In genomic region chr12:112261559-112261958, GRCh38 we compare ENCODE assay signal across 11 cellular contexts.
DNase-seq lines count a peak whose midpoint lies in the region; ATAC-seq and TF ChIP-seq lines count a peak whose summit lies in the region.
"Had no signal": no experiment of that assay in that cellular context is flagged by ENCODE, and none has a peak within 500 bp of the region (broad histone marks: within the 10 kb centered on the region; RNA-seq: fewer than 3 reads in every experiment).

No MANE protein-coding gene starts in this region.

- peaks cover 68% of the 10 kb centered on the region for H3K36me3 Mint-ChIP-seq in stimulated activated effector memory CD8-positive, alpha-beta T cell treated with anti-CD3 and anti-CD28 coated beads, Interleukin-12 subunit alpha, Interleukin-12 subunit beta, amount 100 ng/mL, for 72 hours

- TF ChIP-seq CTCF in left ventricle myocardium inferior (IDR thresholded peaks at IDR 0.05; ENCODE audit: borderline replicate concordance) (peak; percentile 35), RWPE1 (conservative IDR thresholded peaks at IDR 0.05; ENCODE audit: low read depth) (no peak), fibroblast of mammary gland (conservative IDR thresholded peaks at IDR 0.05; ENCODE audit: control insufficient read depth, insufficient read depth, low read depth, low read length) (peak; percentile 18)

- H3K27me3 ChIP-seq in left ventricle myocardium inferior (ENCODE audit: low read depth), result no peaks in the 10 kb centered on the region
- H3K27me3 ChIP-seq: BLaER1 had no signal

- POLR2A ChIA-PET in RWPE1 (lab: Yijun Ruan, JAX; ENCODE audit: low non-redundant PET), result no interaction called here

- H3K9me3 ChIP-seq in left ventricle myocardium inferior (replicated peaks), result no peaks in the 10 kb centered on the region
- H3K9me3 ChIP-seq: BLaER1 had no signal

- intact Hi-C loops in left ventricle myocardium inferior (cut with micrococcal nuclease), result no loop called here
- intact Hi-C loops in Right ventricle myocardium inferior (cut with DNase I), result no loop called here

- no peak for ATAC-seq in Right ventricle myocardium inferior
- no peak for ATAC-seq in stimulated activated effector memory CD8-positive, alpha-beta T cell treated with anti-CD3 and anti-CD28 coated beads, Interleukin-12 subunit alpha, Interleukin-12 subunit beta, amount 100 ng/mL, for 72 hours
- no peak for ATAC-seq in GM18867 (IDR thresholded peaks at IDR 0.05; ENCODE audit: unreplicated experiment)
- ATAC-seq: stimulated activated naive CD8-positive, alpha-beta T cell treated with anti-CD3 and anti-CD28 coated beads, Interleukin-15, amount 100 ng/mL, for 72 hours had no signal

- no peaks in the 10 kb centered on the region for H3K4me1 Mint-ChIP-seq in stimulated activated effector memory CD8-positive, alpha-beta T cell treated with anti-CD3 and anti-CD28 coated beads, Interleukin-12 subunit alpha, Interleukin-12 subunit beta, amount 100 ng/mL, for 72 hours
- H3K4me1 Mint-ChIP-seq: stimulated activated naive CD8-positive, alpha-beta T cell treated with anti-CD3 and anti-CD28 coated beads, Interleukin-15, amount 100 ng/mL, for 72 hours had no signal

- H3K27ac ChIP-seq in left ventricle myocardium inferior (replicated peaks) (no peak overlapping the region), RWPE1 (no peak overlapping the region)
- H3K27ac ChIP-seq: BLaER1 had no signal

- no peak overlapping the region for H3K4me3 Mint-ChIP-seq in stimulated activated effector memory CD8-positive, alpha-beta T cell treated with anti-CD3 and anti-CD28 coated beads, Interleukin-12 subunit alpha, Interleukin-12 subunit beta, amount 100 ng/mL, for 72 hours
- H3K4me3 Mint-ChIP-seq: stimulated activated naive CD8-positive, alpha-beta T cell treated with anti-CD3 and anti-CD28 coated beads, Interleukin-15, amount 100 ng/mL, for 72 hours had no signal

- H3K9me3 Mint-ChIP-seq in stimulated activated effector memory CD8-positive, alpha-beta T cell treated with anti-CD3 and anti-CD28 coated beads, Interleukin-12 subunit alpha, Interleukin-12 subunit beta, amount 100 ng/mL, for 72 hours, result no peaks in the 10 kb centered on the region
- H3K9me3 Mint-ChIP-seq: stimulated activated naive CD8-positive, alpha-beta T cell treated with anti-CD3 and anti-CD28 coated beads, Interleukin-15, amount 100 ng/mL, for 72 hours had no signal

- no peaks in the 10 kb centered on the region for H3K4me1 ChIP-seq in left ventricle myocardium inferior
- H3K4me1 ChIP-seq: BLaER1 had no signal

- H3K4me3 ChIP-seq in left ventricle myocardium inferior (no peak overlapping the region), fibroblast of mammary gland (ENCODE audit: control insufficient read depth, low read depth, low read length) (no peak overlapping the region)
- H3K4me3 ChIP-seq: BLaER1 had no signal

- CTCF ChIA-PET in RWPE1 (lab: Yijun Ruan, JAX), result no interaction called here

- peaks cover 81% of the 10 kb centered on the region for H3K36me3 ChIP-seq in left ventricle myocardium inferior

- DNase-seq in left ventricle myocardium inferior (no peak), Right ventricle myocardium inferior (ENCODE audit: missing footprints) (no peak), RWPE1 (ENCODE audit: low spot score) (peak; percentile 18), fibroblast of mammary gland (ENCODE audit: low read depth) (no peak), SIG-M5 (lab: John Stamatoyannopoulos, UW) (no peak), SKM-1 (lab: John Stamatoyannopoulos, UW; ENCODE audit: unreplicated experiment) (no peak)
- no peak for DNase-seq in stimulated activated effector memory CD8-positive, alpha-beta T cell treated with anti-CD3 and anti-CD28 coated beads, Interleukin-12 subunit alpha, Interleukin-12 subunit beta, amount 100 ng/mL, for 72 hours (ENCODE audit: low spot score in 2 of 2)
- DNase-seq: NCI-H345; stimulated activated naive CD8-positive, alpha-beta T cell treated with anti-CD3 and anti-CD28 coated beads, Interleukin-15, amount 100 ng/mL, for 72 hours had no signal

- peak overlapping the region; percentile 8 for H3K27ac Mint-ChIP-seq in stimulated activated effector memory CD8-positive, alpha-beta T cell treated with anti-CD3 and anti-CD28 coated beads, Interleukin-12 subunit alpha, Interleukin-12 subunit beta, amount 100 ng/mL, for 72 hours
